ENCODE assay signal across 1 cellular context in the genomic region with DNA sequence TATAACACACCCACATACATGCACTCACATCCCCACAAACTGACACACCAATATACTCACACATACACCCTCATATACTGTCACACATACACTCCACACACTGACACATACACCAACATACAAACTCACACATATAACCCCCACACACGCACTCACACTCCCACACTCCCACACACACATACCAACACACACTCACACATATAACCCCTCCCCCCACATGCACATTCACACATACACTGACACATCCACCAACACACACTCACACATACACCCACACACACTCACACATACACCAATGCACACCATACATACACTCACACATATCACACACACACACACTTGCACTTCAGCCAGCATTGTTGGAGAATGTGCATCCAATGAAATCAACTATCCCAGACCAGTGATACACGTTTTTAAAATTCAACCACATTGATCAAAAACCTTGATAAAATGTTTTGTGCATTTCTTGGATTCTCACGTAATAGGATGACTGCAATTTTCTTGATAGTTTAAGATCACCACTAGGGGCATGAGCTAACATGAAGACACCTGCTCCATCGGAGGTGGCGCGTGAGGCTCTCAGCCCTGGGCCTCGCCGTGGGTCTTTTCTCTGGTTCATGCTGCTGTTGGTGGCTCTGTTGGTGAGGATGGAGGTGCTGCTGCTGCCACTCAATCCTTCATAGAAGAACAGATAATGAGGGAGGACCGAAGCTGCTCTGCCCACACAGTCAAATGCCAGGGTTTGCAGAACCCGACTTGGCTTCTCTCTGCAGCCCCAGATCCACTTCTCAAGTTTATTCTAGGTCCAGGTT.
TF ChIP-seq lines count a peak whose summit lies in the region.

No MANE protein-coding gene starts in this region.

TF ChIP-seq in HEK293, 187 proteins besides CTCF, POLR2A, EP300 and RAD21 (continued from another document):
- peak; percentile 41; the same call in 1 of the 2 replicates for TF ChIP-seq ZNF211 (tag by site-specific recombination; IDR thresholded peaks at IDR 0.05; ENCODE audit: low read depth)
- TF ChIP-seq ZFHX2 (tag by site-specific recombination; conservative IDR thresholded peaks at IDR 0.05): peak; percentile 96
- no peak for TF ChIP-seq GLI2 (tag by site-specific recombination; IDR thresholded peaks at IDR 0.05; ENCODE audit: borderline replicate concordance, low read depth)
- peak; percentile 31; the same call in 1 of the 2 replicates for TF ChIP-seq ZSCAN4 (tag by site-specific recombination; IDR thresholded peaks at IDR 0.05)
- TF ChIP-seq, protein P1, sequence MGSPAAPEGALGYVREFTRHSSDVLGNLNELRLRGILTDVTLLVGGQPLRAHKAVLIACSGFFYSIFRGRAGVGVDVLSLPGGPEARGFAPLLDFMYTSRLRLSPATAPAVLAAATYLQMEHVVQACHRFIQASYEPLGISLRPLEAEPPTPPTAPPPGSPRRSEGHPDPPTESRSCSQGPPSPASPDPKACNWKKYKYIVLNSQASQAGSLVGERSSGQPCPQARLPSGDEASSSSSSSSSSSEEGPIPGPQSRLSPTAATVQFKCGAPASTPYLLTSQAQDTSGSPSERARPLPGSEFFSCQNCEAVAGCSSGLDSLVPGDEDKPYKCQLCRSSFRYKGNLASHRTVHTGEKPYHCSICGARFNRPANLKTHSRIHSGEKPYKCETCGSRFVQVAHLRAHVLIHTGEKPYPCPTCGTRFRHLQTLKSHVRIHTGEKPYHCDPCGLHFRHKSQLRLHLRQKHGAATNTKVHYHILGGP (tag by site-specific recombination; IDR thresholded peaks at IDR 0.05): peak; percentile 53; the same call in 1 of the 2 replicates
